9 cellular contexts compared by ENCODE assay signal in the genomic region with DNA sequence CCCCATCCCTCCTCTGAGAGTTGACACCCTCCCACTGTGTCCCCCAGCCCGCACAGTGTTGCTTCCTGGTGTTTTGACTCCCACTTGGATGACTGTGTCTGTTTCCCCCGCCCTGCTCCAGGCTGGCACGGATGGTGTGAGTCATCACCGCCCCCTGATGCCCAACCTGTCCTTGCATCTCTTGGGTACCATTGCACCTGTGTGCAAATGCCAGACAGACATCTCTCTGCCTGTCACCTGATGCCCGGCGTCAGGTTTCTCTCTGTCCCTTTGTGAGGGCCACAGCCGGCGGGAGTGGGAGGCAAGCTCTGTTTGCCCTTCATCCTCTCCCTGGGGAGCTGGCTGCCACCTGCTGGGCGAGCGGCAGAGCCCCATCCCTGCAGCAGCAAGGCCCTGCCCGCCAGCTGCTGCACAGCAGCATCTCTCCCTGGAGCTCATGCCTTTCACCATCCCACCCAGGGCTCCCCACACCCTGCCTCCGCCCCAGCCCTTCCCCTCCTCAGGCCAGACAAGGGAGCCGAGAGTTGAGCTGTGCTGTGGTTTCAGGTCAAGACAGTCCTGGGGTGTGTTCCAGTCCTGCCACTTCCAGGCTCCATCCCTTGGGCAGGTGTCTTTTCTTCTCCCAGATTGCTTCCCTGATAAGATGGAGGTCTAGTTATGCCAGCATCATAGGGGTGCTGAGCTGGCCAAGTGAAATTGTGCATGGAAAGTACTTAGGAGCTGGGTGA. TPM values are rescaled to one million over a fixed set of nuclear protein-coding genes. Genes with fewer than 3 reads are reported as not detected.
DNase-seq lines count a peak whose midpoint lies in the region; ATAC-seq lines count a peak whose summit lies in the region.
"Had no signal": no experiment of that assay in that cellular context is flagged by ENCODE, and none has a peak within 500 bp of the region (broad histone marks: within the 10 kb centered on the region; RNA-seq: fewer than 3 reads in every experiment).

No MANE protein-coding gene starts in this region.

- CTCF ChIA-PET in activated CD8-positive, alpha-beta T cell treated with anti-CD3 and anti-CD28 coated beads, Interleukin-2, amount 10 ng/mL, durations not matched to agents 7 days and 5 days (lab: Charles Lee): interaction anchor here (1.0 to 1.5 kb wide), 5 partner anchors 25 to 72 kb away, joined by 3 to 6 read pairs (median 4); a partner anchor contains a TSS

- intact Hi-C loops in posterior cingulate gyrus (cut with DNase I): no loop called here
- intact Hi-C loops in posterior vena cava (cut with DNase I): no loop called here

- peaks cover 9% of the 10 kb centered on the region for H3K4me1 Mint-ChIP-seq in activated CD8-positive, alpha-beta T cell treated with anti-CD3 and anti-CD28 coated beads, Interleukin-2, amount 10 ng/mL, durations not matched to agents 7 days and 5 days (ENCODE audit: low read depth)

- peak; percentile 60 for DNase-seq in NCI-H82 (lab: John Stamatoyannopoulos, UW)
- DNase-seq in NCI-H82 treated with DMSO at 0.1 percent for 48 hours (lab: John Stamatoyannopoulos, UW; ENCODE audit: unreplicated experiment): no peak
- peak; percentile 96 for DNase-seq in NCI-H2029 (lab: John Stamatoyannopoulos, UW)
- peak in 42 of 58 donors; percentile 5 to 77 (median 46) for DNase-seq in anterior cingulate cortex (lab: John Stamatoyannopoulos, UW)
- DNase-seq in posterior cingulate gyrus: peak; percentile 30 to 96 (median 74)
- no peak for DNase-seq in NOMO-1 treated with dmso at 0.1 percent for 144 hours (lab: John Stamatoyannopoulos, UW; ENCODE audit: unreplicated experiment)
- DNase-seq in activated CD8-positive, alpha-beta T cell treated with anti-CD3 and anti-CD28 coated beads, Interleukin-2, amount 10 ng/mL, durations not matched to agents 7 days and 5 days: no peak
- no peak for DNase-seq in posterior vena cava (ENCODE audit: low spot score)

- H3K4me3 Mint-ChIP-seq in activated CD8-positive, alpha-beta T cell treated with anti-CD3 and anti-CD28 coated beads, Interleukin-2, amount 10 ng/mL, durations not matched to agents 7 days and 5 days: no peak overlapping the region

- POLR2A ChIA-PET in activated CD8-positive, alpha-beta T cell treated with anti-CD3 and anti-CD28 coated beads, Interleukin-2, amount 10 ng/mL, durations not matched to agents 7 days and 5 days (lab: Charles Lee): no interaction called here

- no peaks in the 10 kb centered on the region for H3K27me3 Mint-ChIP-seq in activated CD8-positive, alpha-beta T cell treated with anti-CD3 and anti-CD28 coated beads, Interleukin-2, amount 10 ng/mL, durations not matched to agents 7 days and 5 days (ENCODE audit: low read depth)

- no peaks in the 10 kb centered on the region for H3K9me3 Mint-ChIP-seq in activated CD8-positive, alpha-beta T cell treated with anti-CD3 and anti-CD28 coated beads, Interleukin-2, amount 10 ng/mL, durations not matched to agents 7 days and 5 days (ENCODE audit: insufficient read depth)

- no peaks in the 10 kb centered on the region for H3K36me3 Mint-ChIP-seq in activated CD8-positive, alpha-beta T cell treated with anti-CD3 and anti-CD28 coated beads, Interleukin-2, amount 10 ng/mL, durations not matched to agents 7 days and 5 days (ENCODE audit: low read depth)

- H3K27ac Mint-ChIP-seq in activated CD8-positive, alpha-beta T cell treated with anti-CD3 and anti-CD28 coated beads, Interleukin-2, amount 10 ng/mL, durations not matched to agents 7 days and 5 days: no peak overlapping the region

- no peak for ATAC-seq in activated CD8-positive, alpha-beta T cell treated with anti-CD3 and anti-CD28 coated beads, Interleukin-2, amount 10 ng/mL, durations not matched to agents 7 days and 5 days

RNA-seq across cellular contexts. Expression of a gene that starts 29.7 kb away (rescaled TPM):
- under 1 TPM; 0.16 to 0.24 TPM for total RNA-seq in activated CD8-positive, alpha-beta T cell treated with anti-CD3 and anti-CD28 coated beads, Interleukin-2, amount 10 ng/mL, durations not matched to agents 7 days and 5 days
- not detected for total RNA-seq in posterior vena cava
- total RNA-seq: SJSA1 had no signal

RNA-seq across cellular contexts. Expression of a gene that starts 38.1 kb away (rescaled TPM):
- 10 to 100 TPM; 28.3 to 29.2 TPM for total RNA-seq in activated CD8-positive, alpha-beta T cell treated with anti-CD3 and anti-CD28 coated beads, Interleukin-2, amount 10 ng/mL, durations not matched to agents 7 days and 5 days
- 10 to 100 TPM; 15.2 to 16.2 TPM for total RNA-seq in posterior vena cava

RNA-seq across cellular contexts. Expression of a gene that starts 47.0 kb away (rescaled TPM):
- 10 to 100 TPM; 54.0 to 55.5 TPM for total RNA-seq in activated CD8-positive, alpha-beta T cell treated with anti-CD3 and anti-CD28 coated beads, Interleukin-2, amount 10 ng/mL, durations not matched to agents 7 days and 5 days
- total RNA-seq in posterior vena cava: 1 to 10 TPM; 6.5 to 7.7 TPM

RNA-seq across cellular contexts. Expression of a gene that starts 47.5 kb away (rescaled TPM):
- total RNA-seq in activated CD8-positive, alpha-beta T cell treated with anti-CD3 and anti-CD28 coated beads, Interleukin-2, amount 10 ng/mL, durations not matched to agents 7 days and 5 days: 10 to 100 TPM; 16.0 to 16.7 TPM
- 10 to 100 TPM in 1 of 2 donors, 1 to 10 TPM in 1; 8.7 to 11.2 TPM for total RNA-seq in posterior vena cava

RNA-seq across cellular contexts. Expression of a gene that starts 52.0 kb away (rescaled TPM):
- 10 to 100 TPM; 30.2 to 31.7 TPM for total RNA-seq in activated CD8-positive, alpha-beta T cell treated with anti-CD3 and anti-CD28 coated beads, Interleukin-2, amount 10 ng/mL, durations not matched to agents 7 days and 5 days
- 10 to 100 TPM; 11.2 to 14.7 TPM for total RNA-seq in posterior vena cava

Comparison
In these comparisons a context has a peak if more than half of its experiments do, and no peak if none do; other contexts are left out.
1. DNase-seq: peak in NCI-H82 (single experiment), NCI-H2029 (single experiment), anterior cingulate cortex (42 of 58) and posterior cingulate gyrus (10 of 10); none in NCI-H82 treated with DMSO at 0.1 percent for 48 hours (single experiment), NOMO-1 treated with dmso at 0.1 percent for 144 hours (single experiment), activated CD8-positive, alpha-beta T cell treated with anti-CD3 and anti-CD28 coated beads, Interleukin-2, amount 10 ng/mL, durations not matched to agents 7 days and 5 days (single experiment) and posterior vena cava (single experiment).
2. RNA of a gene that starts 47.0 kb away (total RNA-seq): 54.0 to 55.5 TPM in activated CD8-positive, alpha-beta T cell treated with anti-CD3 and anti-CD28 coated beads, Interleukin-2, amount 10 ng/mL, durations not matched to agents 7 days and 5 days; 6.5 to 7.7 TPM in posterior vena cava; every median in the first group is over 4 times any median in the second.